Comparison of ENCODE assay signal across 26 cellular contexts in the genomic region with DNA sequence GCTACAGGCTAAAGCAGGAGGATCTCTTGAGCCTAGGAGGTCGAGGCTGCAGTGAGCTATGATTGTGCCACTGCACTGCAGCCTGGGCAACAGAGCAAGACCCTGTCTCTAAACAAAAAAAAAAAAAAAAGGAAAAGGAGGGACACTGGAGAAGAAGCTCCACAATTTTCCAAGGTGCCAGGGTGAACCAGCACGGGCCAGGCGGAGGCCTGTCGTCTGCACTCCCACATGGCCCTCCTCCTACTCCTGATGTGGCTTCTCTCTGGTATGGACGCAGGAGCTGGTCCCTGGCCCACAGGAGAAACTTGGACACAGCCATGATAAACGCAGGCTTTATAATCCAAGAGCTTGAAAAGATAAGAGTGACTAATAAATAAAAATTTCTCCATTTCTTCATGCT.
DNase-seq lines count a peak whose midpoint lies in the region; ATAC-seq, FAIRE-seq and TF ChIP-seq lines count a peak whose summit lies in the region.
"Had no signal": no experiment of that assay in that cellular context is flagged by ENCODE, and none has a peak within 500 bp of the region (broad histone marks: within the 10 kb centered on the region; RNA-seq: fewer than 3 reads in every experiment).

No MANE protein-coding gene starts in this region.

- H3K36me3 ChIP-seq in RWPE2 (ENCODE audit: low read depth) (no peaks in the 10 kb centered on the region), sigmoid colon (no peaks in the 10 kb centered on the region)
- H3K36me3 ChIP-seq: BE2C; BLaER1 treated with 17β-estradiol and CSF1 and Interleukin-3, amounts not matched to agents 10 nM and 100 nM had no signal

- H3K27ac ChIP-seq in RWPE2 (ENCODE audit: poor library complexity, severe bottlenecking) = no peak overlapping the region
- H3K27ac ChIP-seq in sigmoid colon = peak overlapping the region in 3 of 4 donors; percentile 79 to 87 (median 80)
- H3K27ac ChIP-seq: A549; BLaER1 treated with 17β-estradiol and CSF1 and Interleukin-3, amounts not matched to agents 10 nM and 100 nM; GM23248 had no signal

- no peak for FAIRE-seq in frontal cortex (lab: Jason Lieb, UNC)
- FAIRE-seq: A549, D721Med, GM12878, GM19239, H1 had no signal

- TF ChIP-seq POLR2A in sigmoid colon (IDR thresholded peaks at IDR 0.05) = no peak

- TF ChIP-seq EP300 in sigmoid colon (IDR thresholded peaks at IDR 0.05) = no peak

- 89 to 92% methylated on average over 6 of the region's 6 CpGs for WGBS in sigmoid colon, 2 donors

- no peak for ATAC-seq in RWPE2 (ENCODE audit: low read depth)
- ATAC-seq: A549, GM12878 had no signal

- TF ChIP-seq CTCF in RWPE2 (IDR thresholded peaks at IDR 0.05; ENCODE audit: poor library complexity, severe bottlenecking) (no peak), fibroblast of the aortic adventitia (IDR thresholded peaks at IDR 0.05; ENCODE audit: insufficient read depth, low read length) (no peak), sigmoid colon (IDR thresholded peaks at IDR 0.05) (no peak)

- intact Hi-C loops in posterior vena cava (cut with DNase I) = no loop called here
- intact Hi-C loops in sigmoid colon (cut with DNase I) = no loop called here

- H3K4me3 ChIP-seq in RWPE2 (ENCODE audit: severe bottlenecking) (no peak overlapping the region), fibroblast of the aortic adventitia (ENCODE audit: low read depth, low read length) (no peak overlapping the region), sigmoid colon (no peak overlapping the region)
- H3K4me3 ChIP-seq: A549; BLaER1 treated with 17β-estradiol and CSF1 and Interleukin-3, amounts not matched to agents 10 nM and 100 nM; GM12878; GM23248 had no signal

- peak; percentile 23 for DNase-seq in RWPE2 (ENCODE audit: low spot score)
- peak; percentile 26 for DNase-seq in fibroblast of the aortic adventitia (ENCODE audit: low read depth)
- DNase-seq in posterior vena cava (ENCODE audit: low spot score) = peak; percentile 64
- DNase-seq in sigmoid colon = no peak
- no peak for DNase-seq in occipital lobe (lab: John Stamatoyannopoulos, UW)
- DNase-seq in activated T-cell treated with anti-CD3 and anti-CD28 coated beads for 4 hours = no peak
- no peak for DNase-seq in frontal cortex (ENCODE audit: low spot score in 2 of 2)
- DNase-seq: 8988T; ACHN; AML-193; BE2C; CD4-positive, alpha-beta T cell; CD8-positive, alpha-beta memory T cell; DMS 273 treated with DMSO at 0.1 percent for 48 hours; DMS79; EL; GDM1; GM23248; H7; HCEC 1CT had no signal

- no peaks in the 10 kb centered on the region for H3K27me3 ChIP-seq in RWPE2 (ENCODE audit: insufficient read depth, poor library complexity, severe bottlenecking)
- H3K27me3 ChIP-seq in sigmoid colon = no peaks in the 10 kb centered on the region
- H3K27me3 ChIP-seq: BLaER1 treated with 17β-estradiol and CSF1 and Interleukin-3, amounts not matched to agents 10 nM and 100 nM had no signal

- peaks cover 5% of the 10 kb centered on the region for H3K4me1 ChIP-seq in RWPE2 (ENCODE audit: insufficient read depth, poor library complexity, severe bottlenecking)
- H3K4me1 ChIP-seq in sigmoid colon = peaks cover 0 to 89% (median 85%) of the 10 kb centered on the region in 4 donors
- H3K4me1 ChIP-seq: A549; BE2C; BLaER1 treated with 17β-estradiol and CSF1 and Interleukin-3, amounts not matched to agents 10 nM and 100 nM had no signal

- H3K9me3 ChIP-seq in RWPE2 (ENCODE audit: severe bottlenecking) (no peaks in the 10 kb centered on the region), sigmoid colon (no peaks in the 10 kb centered on the region)
- H3K9me3 ChIP-seq: BE2C; BLaER1 treated with 17β-estradiol and CSF1 and Interleukin-3, amounts not matched to agents 10 nM and 100 nM had no signal

Comparison
In these comparisons a context has a peak if more than half of its experiments do, and no peak if none do; other contexts are left out.
1. DNase-seq: peak in RWPE2 (single experiment), fibroblast of the aortic adventitia (single experiment) and posterior vena cava (single experiment); none in sigmoid colon (single experiment), occipital lobe (single experiment), activated T-cell treated with anti-CD3 and anti-CD28 coated beads for 4 hours (single experiment) and frontal cortex (0 of 2).